10 cellular contexts compared by ENCODE assay signal in the genomic region with DNA sequence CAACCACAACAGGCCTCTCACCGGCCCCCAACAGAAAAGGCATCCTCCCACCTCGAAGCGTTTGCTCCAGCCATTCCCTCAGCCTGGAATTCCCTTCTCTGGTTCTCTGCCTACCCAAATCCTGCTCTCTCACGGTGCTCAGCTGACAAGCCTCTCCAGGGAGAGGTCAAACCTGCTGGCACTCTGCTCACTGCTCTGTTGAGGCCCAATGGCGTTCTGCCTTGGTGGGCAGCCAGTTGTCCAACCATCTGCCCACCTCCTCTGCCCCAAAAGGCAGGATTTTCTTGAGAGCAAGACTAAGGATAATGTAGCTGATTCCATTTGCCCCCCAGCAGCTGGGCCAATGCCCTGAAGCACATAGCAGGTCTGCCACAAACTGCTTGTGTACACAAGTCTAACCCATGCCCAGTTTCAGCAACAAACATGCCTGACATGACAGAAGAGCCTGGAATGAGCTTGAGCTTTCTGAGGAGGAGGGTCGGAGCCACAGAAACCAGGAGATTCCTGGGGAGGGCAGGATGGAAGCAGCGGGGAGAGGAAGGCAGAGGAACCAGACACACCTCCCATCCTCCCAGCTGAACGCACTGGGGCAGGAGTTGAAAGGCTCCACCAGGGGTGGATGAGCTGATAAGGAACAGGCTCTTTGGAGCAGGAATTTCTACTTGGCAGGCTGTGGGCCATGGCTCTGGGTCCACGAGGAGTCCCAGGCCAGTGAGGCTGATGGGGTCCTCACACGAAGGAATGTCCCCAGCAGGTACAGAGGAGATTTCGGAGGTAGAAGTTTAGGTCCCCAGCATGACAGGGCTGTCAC. TPM values are rescaled to one million over a fixed set of nuclear protein-coding genes. Genes with fewer than 3 reads are reported as not detected.
DNase-seq lines count a peak whose midpoint lies in the region; ATAC-seq, FAIRE-seq and TF ChIP-seq lines count a peak whose summit lies in the region.
"Had no signal": no experiment of that assay in that cellular context is flagged by ENCODE, and none has a peak within 500 bp of the region (broad histone marks: within the 10 kb centered on the region; RNA-seq: fewer than 3 reads in every experiment).

No MANE protein-coding gene starts in this region.

- no TSS peak for BruUV-seq in A673 (replicated peaks; lab: Mats Ljungman, UMichigan)

- peaks cover 20% of the 10 kb centered on the region for H3K36me3 ChIP-seq in BLaER1
- H3K36me3 ChIP-seq in A673 (ENCODE audit: insufficient read depth, low read length, poor library complexity, severe bottlenecking), result no peaks in the 10 kb centered on the region

- ATAC-seq in HG02840 (IDR thresholded peaks at IDR 0.05; ENCODE audit: low FRiP score, unreplicated experiment), result no peak
- no peak for ATAC-seq in GM19324 (IDR thresholded peaks at IDR 0.05; ENCODE audit: low FRiP score, unreplicated experiment)

- H3K9me3 ChIP-seq in BLaER1 (no peaks in the 10 kb centered on the region), A673 (ENCODE audit: low read depth, low read length, poor library complexity, severe bottlenecking) (no peaks in the 10 kb centered on the region)

- peak overlapping the region; percentile 100 for H3K4me2 ChIP-seq in BLaER1

- FAIRE-seq in HTR-8/SVneo (lab: Jason Lieb, UNC), result peak; percentile 13
- FAIRE-seq: islet of Langerhans had no signal

- DNase-seq in HTR-8/SVneo (ENCODE audit: insufficient read length, low spot score) (no peak), astrocyte of the hippocampus (ENCODE audit: low read depth, low spot score) (peak; percentile 51), myocyte (ENCODE audit: low read depth) (peak; percentile 83), A673 (ENCODE audit: low spot score) (no peak), NK-92 (lab: John Stamatoyannopoulos, UW; ENCODE audit: unreplicated experiment) (no peak)
- DNase-seq: NCI-H2081 had no signal

- CTCF ChIA-PET in A673 (lab: Charles Lee), result no interaction called here

- POLR2A ChIA-PET in A673 (lab: Charles Lee; ENCODE audit: low non-redundant PET), result no interaction called here

- H3K9ac ChIP-seq in BLaER1, result peak overlapping the region; percentile 86

- TF ChIP-seq CTCF in A673 (conservative IDR thresholded peaks at IDR 0.05; ENCODE audit: low read depth, low read length), result no peak

- H3K4me3 ChIP-seq in BLaER1 (peak overlapping the region; percentile 76), A673 (ENCODE audit: low read depth, low read length, poor library complexity, severe bottlenecking) (no peak overlapping the region)

- H3K4me1 ChIP-seq in BLaER1 (peaks cover 81% of the 10 kb centered on the region), A673 (ENCODE audit: insufficient read depth, low read length, poor library complexity, severe bottlenecking) (peaks cover 3% of the 10 kb centered on the region)

- peaks cover 27% of the 10 kb centered on the region; the same call in 1 of the 2 replicates for H4K20me1 ChIP-seq in BLaER1

- intact Hi-C loops in A673 (cut with micrococcal nuclease; ENCODE audit: unreplicated experiment), result no loop called here

- H3K27ac ChIP-seq in BLaER1 (peak overlapping the region; percentile 92), A673 (ENCODE audit: low read depth, low read length, poor library complexity, severe bottlenecking) (no peak overlapping the region)

- H3K27me3 ChIP-seq in BLaER1 (no peaks in the 10 kb centered on the region), A673 (replicated peaks; ENCODE audit: insufficient read depth, low read depth, low read length, poor library complexity) (no peaks in the 10 kb centered on the region)

RNA-seq across cellular contexts. Expression of gene ARHGAP27, which starts 23.9 kb away (rescaled TPM):
- 6.6 and 31.2 TPM in 2 replicates for total RNA-seq in myocyte
- polyA plus RNA-seq in myocyte (2012), result 4.5 TPM
- total RNA-seq in A673 (2021), result 0.17 TPM in 2 replicates

Comparison
In these comparisons a context has a peak if more than half of its experiments do, and no peak if none do; other contexts are left out.
1. DNase-seq: peak in astrocyte of the hippocampus (single experiment) and myocyte (single experiment); none in HTR-8/SVneo (single experiment), A673 (single experiment) and NK-92 (single experiment).